In the genomic region with DNA sequence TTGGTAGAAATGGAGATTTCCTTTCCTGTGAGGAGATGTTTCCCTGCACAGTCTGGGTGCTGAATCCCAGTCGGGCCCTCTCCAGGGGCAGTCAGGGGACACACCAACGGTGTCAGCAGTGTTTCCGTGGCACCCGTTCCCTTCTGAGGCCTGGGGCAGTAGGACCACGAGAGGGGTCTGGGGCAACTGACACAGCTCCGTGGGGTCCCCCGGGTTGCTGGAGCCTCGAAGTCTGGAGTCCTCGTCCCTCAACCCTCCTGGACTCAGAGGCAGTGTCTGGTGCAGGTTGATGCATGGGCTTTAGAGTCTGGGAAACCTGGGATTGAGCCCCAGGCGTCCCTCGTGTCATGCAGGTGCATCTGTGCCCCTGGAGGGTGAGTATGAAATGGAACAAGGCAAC, we compare ENCODE assay signal across 18 cellular contexts.
"Had no signal": no experiment of that assay in that cellular context is flagged by ENCODE, and none has a peak within 500 bp of the region (broad histone marks: within the 10 kb centered on the region; RNA-seq: fewer than 3 reads in every experiment).

No MANE protein-coding gene starts in this region.

- H3K36me3 ChIP-seq: cardiac muscle cell, pancreas, right lobe of liver, thoracic aorta had no signal

- H3K4me1 ChIP-seq: body of pancreas, foreskin keratinocyte, pancreas, right lobe of liver had no signal

- DNase-seq: activated CD4-positive, alpha-beta T cell treated with anti-CD3 and anti-CD28 coated beads for 1 hour; activated naive CD4-positive, alpha-beta T cell treated with Interleukin-2 at 50 U/mL for 16 hours; dermis blood vessel endothelial cell; effector CD8-positive, alpha-beta T cell; foreskin keratinocyte; natural killer cell; stimulated activated CD4-positive, alpha-beta T cell treated with anti-CD3 and anti-CD28 coated beads, Interleukin-2, amount 100 ng/mL, for 48 hours; stimulated activated naive CD4-positive, alpha-beta T cell; T-cell had no signal

- H3K27ac ChIP-seq: body of pancreas, cardiac muscle cell, foreskin keratinocyte, pancreas, right lobe of liver, thoracic aorta, VCaP had no signal

- H3K4me3 ChIP-seq: body of pancreas, cardiac muscle cell, lung, pancreas, right lobe of liver, smooth muscle cell, thoracic aorta had no signal

- H3K9me3 ChIP-seq: body of pancreas, pancreas, right lobe of liver, thoracic aorta had no signal

- ATAC-seq: activated T-helper 17 cell treated with anti-CD3 and anti-CD28 coated beads, Interleukin-2, amount 50 U/mL, for 72 hours; body of pancreas; foreskin keratinocyte; natural killer cell; pancreas; right lobe of liver; T-cell had no signal

- H3K27me3 ChIP-seq: body of pancreas, cardiac muscle cell, foreskin keratinocyte, pancreas, right lobe of liver had no signal
